Comparison of ENCODE assay signal across 12 cellular contexts in genomic region chr12:14959126-14959440, GRCh38. TPM values are rescaled to one million over a fixed set of nuclear protein-coding genes. Genes with fewer than 3 reads are reported as not detected.
DNase-seq lines count a peak whose midpoint lies in the region; ATAC-seq and TF ChIP-seq lines count a peak whose summit lies in the region.
"Had no signal": no experiment of that assay in that cellular context is flagged by ENCODE, and none has a peak within 500 bp of the region (broad histone marks: within the 10 kb centered on the region; RNA-seq: fewer than 3 reads in every experiment).

No MANE protein-coding gene starts in this region.

- peak overlapping the region; percentile 22 to 87 (median 82) for H3K27ac ChIP-seq in esophagus squamous epithelium
- H3K27ac ChIP-seq in stomach, result peak overlapping the region; percentile 66 to 85 (median 71)

- peaks cover 69% of the 10 kb centered on the region for H3K36me3 Mint-ChIP-seq in activated CD8-positive, alpha-beta memory T cell treated with anti-CD3 and anti-CD28 coated beads, Interleukin-2, amount 10 ng/mL, durations not matched to agents 7 days and 5 days

- H3K27me3 ChIP-seq in esophagus squamous epithelium, result no peaks in the 10 kb centered on the region
- H3K27me3 ChIP-seq in stomach, result no peaks in the 10 kb centered on the region

- no peaks in the 10 kb centered on the region for H3K36me3 ChIP-seq in esophagus squamous epithelium
- no peaks in the 10 kb centered on the region for H3K36me3 ChIP-seq in stomach

- H3K4me3 ChIP-seq in esophagus squamous epithelium (peak overlapping the region in 3 of 4 donors; percentile 21 to 61 (median 44)), stomach (peak overlapping the region in 3 of 4 donors; percentile 27 to 45 (median 35))
- H3K4me3 ChIP-seq: mucosa of descending colon had no signal

- no peaks in the 10 kb centered on the region for H3K9me3 Mint-ChIP-seq in activated CD8-positive, alpha-beta memory T cell treated with anti-CD3 and anti-CD28 coated beads, Interleukin-2, amount 10 ng/mL, durations not matched to agents 7 days and 5 days (ENCODE audit: low read depth)

- H3K9me3 ChIP-seq in esophagus squamous epithelium, result no peaks in the 10 kb centered on the region
- no peaks in the 10 kb centered on the region for H3K9me3 ChIP-seq in stomach
- H3K9me3 ChIP-seq: mucosa of descending colon had no signal

- ATAC-seq in activated CD8-positive, alpha-beta memory T cell treated with anti-CD3 and anti-CD28 coated beads, Interleukin-2, amount 10 ng/mL, durations not matched to agents 7 days and 5 days, result no peak
- ATAC-seq in GM18870 (IDR thresholded peaks at IDR 0.05; ENCODE audit: unreplicated experiment), result no peak
- ATAC-seq: mucosa of descending colon had no signal

- peak; percentile 62 for DNase-seq in activated CD8-positive, alpha-beta memory T cell treated with anti-CD3 and anti-CD28 coated beads, Interleukin-2, amount 10 ng/mL, durations not matched to agents 7 days and 5 days
- DNase-seq in activated CD8-positive, alpha-beta memory T cell treated with anti-CD3 and anti-CD28 coated beads, Interleukin-2, amount 50 U/mL, for 4 hours, result no peak
- peak; percentile 23 for DNase-seq in activated CD4-positive, alpha-beta T cell treated with anti-CD3 and anti-CD28 coated beads, Interleukin-2, amount 50 U/mL, for 1 hour
- DNase-seq in esophagus squamous epithelium (lab: John Stamatoyannopoulos, UW), result no peak
- DNase-seq in stomach, result no peak
- no peak for DNase-seq in NCI-H2107 (lab: John Stamatoyannopoulos, UW)
- no peak for DNase-seq in central memory CD4-positive, alpha-beta T cell

- TF ChIP-seq POLR2A in esophagus squamous epithelium (IDR thresholded peaks at IDR 0.05) (no peak), stomach (IDR thresholded peaks at IDR 0.05) (no peak)

- H3K4me3 Mint-ChIP-seq in activated CD8-positive, alpha-beta memory T cell treated with anti-CD3 and anti-CD28 coated beads, Interleukin-2, amount 10 ng/mL, durations not matched to agents 7 days and 5 days, result peak overlapping the region; percentile 99

- CTCF ChIA-PET in activated CD8-positive, alpha-beta memory T cell treated with anti-CD3 and anti-CD28 coated beads, Interleukin-2, amount 10 ng/mL, durations not matched to agents 7 days and 5 days (lab: Charles Lee), result interaction anchor here (1.3 to 2.1 kb wide), 3 partner anchors 11 to 189 kb away, joined by 6 to 11 read pairs (median 8); a partner anchor contains a TSS

- H3K4me1 ChIP-seq in esophagus squamous epithelium, result peaks cover 0 to 46% (median 0%) of the 10 kb centered on the region in 3 donors
- H3K4me1 ChIP-seq in stomach, result peaks cover 0 to 35% (median 8%) of the 10 kb centered on the region in 4 donors

- TF ChIP-seq EP300 in stomach (IDR thresholded peaks at IDR 0.05), result no peak

- H3K4me1 Mint-ChIP-seq in activated CD8-positive, alpha-beta memory T cell treated with anti-CD3 and anti-CD28 coated beads, Interleukin-2, amount 10 ng/mL, durations not matched to agents 7 days and 5 days, result peaks cover 50% of the 10 kb centered on the region

- TF ChIP-seq CTCF in esophagus squamous epithelium (IDR thresholded peaks at IDR 0.05), result no peak
- TF ChIP-seq CTCF in stomach (IDR thresholded peaks at IDR 0.05), result no peak

- peak overlapping the region; percentile 100 for H3K27ac Mint-ChIP-seq in activated CD8-positive, alpha-beta memory T cell treated with anti-CD3 and anti-CD28 coated beads, Interleukin-2, amount 10 ng/mL, durations not matched to agents 7 days and 5 days

- intact Hi-C loops in esophagus squamous epithelium (cut with DNase I) (no loop called here), stomach (cut with DNase I; ENCODE audit: low total_unique reads) (no loop called here)

- H3K27me3 Mint-ChIP-seq in activated CD8-positive, alpha-beta memory T cell treated with anti-CD3 and anti-CD28 coated beads, Interleukin-2, amount 10 ng/mL, durations not matched to agents 7 days and 5 days, result no peaks in the 10 kb centered on the region

- WGBS in esophagus squamous epithelium, 2 donors, result 45 to 83% methylated on average over 8 to 10 of the region's 10 CpGs
- WGBS in stomach, 5 donors, result 77 to 84% (median 80%) methylated on average over 10 of the region's 10 CpGs

RNA-seq across cellular contexts. Expression of gene ARHGDIB, which starts 2.3 kb away (rescaled TPM):
- total RNA-seq in activated CD8-positive, alpha-beta memory T cell treated with anti-CD3 and anti-CD28 coated beads, Interleukin-2, amount 10 ng/mL, durations not matched to agents 7 days and 5 days, result 1,000 to 10,000 TPM; 1,208 to 1,284 TPM
- 10 to 100 TPM; 17.2 to 91.1 (median 62.0) TPM for total RNA-seq in esophagus squamous epithelium
- total RNA-seq in stomach, result 10 to 100 TPM; 13.4 to 74.2 (median 47.0) TPM
- 100 to 1,000 TPM in 1 of 3 donors, 10 to 100 TPM in 2; 82.2 to 127 (median 95.2) TPM for polyA plus RNA-seq in stomach

RNA-seq across cellular contexts. Expression of gene PDE6H, which starts 13.8 kb away (rescaled TPM):
- total RNA-seq in activated CD8-positive, alpha-beta memory T cell treated with anti-CD3 and anti-CD28 coated beads, Interleukin-2, amount 10 ng/mL, durations not matched to agents 7 days and 5 days, result not detected
- total RNA-seq in esophagus squamous epithelium (not detected), stomach (not detected)
- polyA plus RNA-seq in stomach, result not detected
- total RNA-seq: activated CD8-positive, alpha-beta memory T cell treated with anti-CD3 and anti-CD28 coated beads for 36 hours; glomerular endothelial cell had no signal

RNA-seq across cellular contexts. Expression of gene ERP27, which starts 20.7 kb away (rescaled TPM):
- 1 to 10 TPM; 5.4 to 7.7 TPM for total RNA-seq in activated CD8-positive, alpha-beta memory T cell treated with anti-CD3 and anti-CD28 coated beads, Interleukin-2, amount 10 ng/mL, durations not matched to agents 7 days and 5 days
- 1 to 10 TPM in 2 of 4 donors, under 1 TPM in 1, not detected in 1; 0.57 to 5.5 (median 1.9) TPM for total RNA-seq in esophagus squamous epithelium
- total RNA-seq in stomach, result 10 to 100 TPM in 1 of 5 donors, 1 to 10 TPM in 3, not detected in 1; 1.1 to 12.3 (median 1.3) TPM
- 1 to 10 TPM; 1.1 to 3.5 (median 1.5) TPM for polyA plus RNA-seq in stomach
- total RNA-seq: glomerular endothelial cell, temporal lobe had no signal

Comparison
In these comparisons a context has a peak if more than half of its experiments do, and no peak if none do; other contexts are left out.
1. DNase-seq: peak in activated CD8-positive, alpha-beta memory T cell treated with anti-CD3 and anti-CD28 coated beads, Interleukin-2, amount 10 ng/mL, durations not matched to agents 7 days and 5 days (single experiment) and activated CD4-positive, alpha-beta T cell treated with anti-CD3 and anti-CD28 coated beads, Interleukin-2, amount 50 U/mL, for 1 hour (single experiment); none in activated CD8-positive, alpha-beta memory T cell treated with anti-CD3 and anti-CD28 coated beads, Interleukin-2, amount 50 U/mL, for 4 hours (single experiment), esophagus squamous epithelium (single experiment), stomach (single experiment), NCI-H2107 (single experiment) and central memory CD4-positive, alpha-beta T cell (single experiment).
2. RNA of gene ARHGDIB, which starts 2.3 kb away (total RNA-seq): 1,208 to 1,284 TPM in activated CD8-positive, alpha-beta memory T cell treated with anti-CD3 and anti-CD28 coated beads, Interleukin-2, amount 10 ng/mL, durations not matched to agents 7 days and 5 days; 17.2 to 91.1 TPM in esophagus squamous epithelium and 13.4 to 74.2 TPM in stomach; every median in the first group is over 10 times any median in the second.